11 cellular contexts compared by ENCODE assay signal in the genomic region with DNA sequence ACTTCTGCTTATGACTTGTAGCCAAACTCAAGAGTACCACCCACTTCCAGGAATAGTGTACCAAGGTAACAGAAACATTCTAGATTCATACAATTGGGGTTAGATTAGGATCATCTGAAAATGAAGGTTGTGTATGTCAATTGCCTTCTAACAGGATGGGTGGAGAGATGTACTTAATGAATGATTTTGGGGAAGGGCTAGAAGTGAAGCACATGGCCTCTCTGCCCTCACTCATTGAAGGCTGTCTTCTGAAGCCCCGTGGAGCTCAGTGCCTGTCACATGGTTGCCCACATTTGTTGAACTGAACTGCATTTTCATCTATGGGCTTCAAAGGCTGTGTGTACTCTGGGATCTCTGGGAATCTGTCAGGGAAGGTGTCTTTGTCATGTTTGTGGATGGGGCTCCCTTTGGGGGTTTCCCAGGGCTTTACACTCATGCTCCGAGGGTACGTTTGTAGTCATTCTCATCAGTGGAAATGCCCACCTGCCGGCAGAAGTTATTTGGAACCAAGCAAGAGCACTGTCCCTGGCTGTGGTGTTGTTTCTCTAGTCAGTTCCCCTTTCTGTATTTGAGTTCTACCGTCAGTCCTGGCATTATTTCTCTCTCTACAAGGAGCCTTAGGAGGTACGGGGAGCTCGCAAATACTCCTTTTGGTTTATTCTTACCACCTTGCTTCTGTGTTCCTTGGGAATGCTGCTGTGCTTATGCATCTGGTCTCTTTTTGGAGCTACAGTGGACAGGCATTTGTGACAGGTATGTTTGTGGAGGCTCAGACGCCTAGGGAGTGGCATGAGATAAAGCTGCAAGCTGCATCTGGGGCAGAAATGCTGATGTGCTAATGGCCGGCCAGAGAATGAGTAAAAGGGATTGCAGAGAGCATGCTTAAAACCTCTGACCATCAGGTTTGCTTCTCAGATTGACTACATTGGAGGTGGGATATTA. TPM values are rescaled to one million over a fixed set of nuclear protein-coding genes. Genes with fewer than 3 reads are reported as not detected.
DNase-seq lines count a peak whose midpoint lies in the region; ATAC-seq, FAIRE-seq and TF ChIP-seq lines count a peak whose summit lies in the region.
"Had no signal": no experiment of that assay in that cellular context is flagged by ENCODE, and none has a peak within 500 bp of the region (broad histone marks: within the 10 kb centered on the region; RNA-seq: fewer than 3 reads in every experiment).

No MANE protein-coding gene starts in this region.

- no peak overlapping the region for H3K18ac ChIP-seq in H9 (ENCODE audit: insufficient read length, low read depth, low read length)

- H4K20me1 ChIP-seq in GM12878 (ENCODE audit: control insufficient read depth, insufficient read depth), result no peaks in the 10 kb centered on the region
- H4K20me1 ChIP-seq in H9 (ENCODE audit: control insufficient read depth, insufficient read depth, insufficient read length), result no peaks in the 10 kb centered on the region

- H3K9ac ChIP-seq in GM12878 (ENCODE audit: control insufficient read depth, insufficient read depth, low read length) (peak overlapping the region; percentile 90), H9 (ENCODE audit: extremely low read depth, insufficient read length, low read length) (no peak overlapping the region)

- H2BK12ac ChIP-seq in H9 (ENCODE audit: insufficient read length, low read depth, low read length), result no peak overlapping the region

- H4K91ac ChIP-seq in H9 (ENCODE audit: insufficient read length, low read depth, low read length), result no peak overlapping the region

- H3K4ac ChIP-seq in H9 (ENCODE audit: low read depth, low read length), result no peak overlapping the region

- H3K4me1 Mint-ChIP-seq in IgD-negative memory B cell (peaks cover 70 to 72% (median 72%) of the 10 kb centered on the region in 3 donors), H9 (peaks cover 3 to 5% of the 10 kb centered on the region in 2 experiments; a peak in 3 of 4 replicates)
- H3K4me1 Mint-ChIP-seq in CD4-positive, alpha-beta T cell (ENCODE audit: low read depth), result no peaks in the 10 kb centered on the region

- ATAC-seq in GM19438 (IDR thresholded peaks at IDR 0.05; ENCODE audit: low read depth, unreplicated experiment), result peak; percentile 28
- ATAC-seq in GM12878, result peak; percentile 41
- ATAC-seq in CD4-positive, alpha-beta T cell (ENCODE audit: poor library complexity), result no peak

- H3K4me3 Mint-ChIP-seq in IgD-negative memory B cell, result peak overlapping the region; percentile 97 to 98 (median 97)
- H3K4me3 Mint-ChIP-seq in H9, result no peak overlapping the region
- no peak overlapping the region for H3K4me3 Mint-ChIP-seq in CD4-positive, alpha-beta T cell

- H3K36me3 ChIP-seq in GM12878 (ENCODE audit: control insufficient read depth in 2 of 2, insufficient read depth in 2 of 2, low read length in 1 of 2), result no peaks in the 10 kb centered on the region

- no peak overlapping the region for H2BK15ac ChIP-seq in H9 (ENCODE audit: low read depth, low read length)

- no peak overlapping the region for H2BK5ac ChIP-seq in H9 (ENCODE audit: insufficient read length, low read length)

- TF ChIP-seq CTCF in GM12875 (IDR thresholded peaks at IDR 0.05; ENCODE audit: borderline replicate concordance, insufficient read depth, low read depth, low read length) (no peak), GM12878 (IDR thresholded peaks at IDR 0.05 in 2 of 3, conservative IDR thresholded peaks at IDR 0.05 in 1 of 3; ENCODE audit: control insufficient read depth in 2 of 3, extremely low read depth in 1 of 3, insufficient read depth in 1 of 3, low read depth in 3 of 3, low read length in 3 of 3) (0 out of 6 replicates have a peak, but pooled peaks of 1 of the 3 experiments have one; percentile 2), H9 (conservative IDR thresholded peaks at IDR 0.05) (no peak)
- no peak for TF ChIP-seq CTCF in CD4-positive, alpha-beta T cell (IDR thresholded peaks at IDR 0.05)

- DNase-seq in GM12878 (ENCODE audit: low read depth, low spot score) (no peak), H9 (no peak), islet precursor cell (no peak)
- no peak for DNase-seq in CD4-positive, alpha-beta T cell
- no peak for DNase-seq in activated effector memory CD4-positive, alpha-beta T cell treated with Interleukin-2 at 50 U/mL for 16 hours
- DNase-seq: NCI-H2081 treated with DMSO at 0.1 percent for 48 hours had no signal

- BruUV-seq in GM12878 (replicated peaks; lab: Mats Ljungman, UMichigan), result TSS peak; percentile 71

- H4K5ac ChIP-seq in H9 (ENCODE audit: insufficient read length, low read depth, low read length), result no peak overlapping the region

- in situ Hi-C loops in GM12878 (cut with MboI), result loop anchor here (5.0 kb wide), 2 partner anchors 75 to 240 kb away; partner anchors contain the start of genes EAF2 and IQCB1

- peaks cover 6% of the 10 kb centered on the region for H3K36me3 Mint-ChIP-seq in IgD-negative memory B cell
- no peaks in the 10 kb centered on the region; a peak in 1 of 7 replicates for H3K36me3 Mint-ChIP-seq in H9 (ENCODE audit: insufficient read depth in 1 of 3, low read depth in 3 of 3)
- no peaks in the 10 kb centered on the region for H3K36me3 Mint-ChIP-seq in CD4-positive, alpha-beta T cell (ENCODE audit: low read depth)

- H3K56ac ChIP-seq in H9 (ENCODE audit: insufficient read length, low read depth, low read length), result no peak overlapping the region

- H2BK120ac ChIP-seq in H9 (ENCODE audit: low read depth, low read length, poor library complexity, severe bottlenecking), result no peak overlapping the region

- H3K79me2 ChIP-seq in GM12878 (ENCODE audit: control insufficient read depth, insufficient read depth, low read length), result peaks cover 96% of the 10 kb centered on the region
- no peaks in the 10 kb centered on the region for H3K79me2 ChIP-seq in H9 (ENCODE audit: insufficient read depth, low read length)

- H3K27me3 Mint-ChIP-seq in IgD-negative memory B cell (peaks cover 2% of the 10 kb centered on the region), H9 (ENCODE audit: low read depth) (peaks cover 3% of the 10 kb centered on the region; the same call in 1 of the 2 replicates)
- H3K27me3 Mint-ChIP-seq in CD4-positive, alpha-beta T cell, result peaks cover 17% of the 10 kb centered on the region

- H2AFZ ChIP-seq in GM12878 (ENCODE audit: control insufficient read depth, low read depth, low read length) (no peak overlapping the region; the same call in 1 of the 2 replicates), H9 (ENCODE audit: low read length) (no peak overlapping the region)

- no peak overlapping the region for H3T11ph ChIP-seq in H9 (ENCODE audit: low read length)

- H3K9me3 ChIP-seq in GM12878 (replicated peaks; ENCODE audit: control insufficient read depth, insufficient read depth, low read length) (no peaks in the 10 kb centered on the region), H9 (ENCODE audit: control insufficient read depth, low read depth, low read length) (no peaks in the 10 kb centered on the region)
- no peaks in the 10 kb centered on the region for H3K9me3 ChIP-seq in CD4-positive, alpha-beta T cell (ENCODE audit: control insufficient read depth, low read length)

- intact Hi-C loops in GM12878 (cut with micrococcal nuclease; ENCODE audit: unreplicated experiment), result loop anchor here (2.0 to 10.0 kb wide), 4 partner anchors 23 to 530 kb away; partner anchors contain the start of genes EAF2, IQCB1 and POLQ
- intact Hi-C loops in CD4-positive, alpha-beta T cell (cut with DNase I, micrococcal nuclease), result no loop called here

- POLR2A ChIA-PET in GM12878 (lab: Charles Lee), result interaction anchor here (0.8 to 12.7 kb wide), 18 partner anchors 9 to 181 kb away, joined by 3 to 165 read pairs (median 4); partner anchors contain the start of genes CD86 and ILDR1
- POLR2A ChIA-PET in CD4-positive, alpha-beta T cell (lab: Charles Lee), result no interaction called here

- WGBS in GM12878 (ENCODE audit: insufficient coverage, insufficient replicate concordance, low lambda C conversion rate, missing lambda C conversion rate), result 0% methylated on average over 9 of the region's 9 CpGs
- no CpG with 5 or more reads among the region's 9 CpGs for WGBS in H9 (ENCODE audit: extremely low coverage, insufficient read length, low lambda C conversion rate)

- FAIRE-seq in GM12878 (lab: Jason Lieb, UNC), result no peak

- H3K27ac ChIP-seq in GM12878 (ENCODE audit: control insufficient read depth, insufficient read depth) (peak overlapping the region; percentile 97), H9 (ENCODE audit: insufficient read length, low read depth, low read length) (no peak overlapping the region)
- no peak overlapping the region for H3K27ac ChIP-seq in CD4-positive, alpha-beta T cell (ENCODE audit: low read depth, low read length)

- H2BK20ac ChIP-seq in H9 (ENCODE audit: low read depth, low read length, poor library complexity, severe bottlenecking), result no peak overlapping the region

- no peaks in the 10 kb centered on the region for H3K23me2 ChIP-seq in H9 (ENCODE audit: insufficient read length, low read depth, low read length, poor library complexity, severe bottlenecking)

- peak overlapping the region; percentile 37 to 97 (median 76) for H3K27ac Mint-ChIP-seq in IgD-negative memory B cell
- no peak overlapping the region; a peak in 2 of 7 replicates for H3K27ac Mint-ChIP-seq in H9
- H3K27ac Mint-ChIP-seq in CD4-positive, alpha-beta T cell, result no peak overlapping the region

- SMC1A ChIA-PET in GM12878 (lab: Charles Lee; ENCODE audit: uncharacterized antibody, unreplicated experiment), result interaction anchor here (0.6 to 33.7 kb wide), 16 partner anchors 17 to 269 kb away, joined by 3 to 882 read pairs (median 4); partner anchors contain the start of genes CD86, EAF2, ILDR1 and IQCB1

- H2AK5ac ChIP-seq in H9 (ENCODE audit: insufficient read length, low read length), result no peak overlapping the region

- TF ChIP-seq EP300 in GM12878 (IDR thresholded peaks at IDR 0.05; ENCODE audit: borderline replicate concordance in 1 of 2, control insufficient read depth in 1 of 2, low read depth in 2 of 2, low read length in 2 of 2), result 0 out of 4 replicates have a peak, but pooled peaks of 1 of the 2 experiments have one; percentile 19

- RAD21 ChIA-PET in GM12878 (lab: Charles Lee; ENCODE audit: unreplicated experiment), result interaction anchor here (0.6 to 16.0 kb wide), 20 partner anchors 8 to 531 kb away, joined by 3 to 426 read pairs (median 6); partner anchors contain the start of genes CD86 and ILDR1

- 0 out of 2 replicates have a peak, but pooled peaks have one; percentile 1 for TF ChIP-seq RAD21 in GM12878 (IDR thresholded peaks at IDR 0.05; ENCODE audit: insufficient read depth, low read depth, low read length)

- no peak overlapping the region for H3K23ac ChIP-seq in H9 (ENCODE audit: insufficient read length, low read depth, low read length)

- H3K9me3 Mint-ChIP-seq in IgD-negative memory B cell (no peaks in the 10 kb centered on the region), H9 (peaks cover 0 to 3% of the 10 kb centered on the region in 2 experiments; a peak in 1 of 5 replicates)
- peaks cover 2% of the 10 kb centered on the region for H3K9me3 Mint-ChIP-seq in CD4-positive, alpha-beta T cell

- no peak overlapping the region for H4K8ac ChIP-seq in H9 (replicated peaks; ENCODE audit: insufficient read length, low read depth, low read length)

- H3K4me2 ChIP-seq in GM12878 (ENCODE audit: control insufficient read depth, insufficient read depth) (peak overlapping the region; percentile 88), H9 (ENCODE audit: insufficient read depth, insufficient read length, low read length) (no peak overlapping the region)

- H3K27me3 ChIP-seq in GM12878 (replicated peaks in 1 of 2; ENCODE audit: control insufficient read depth in 2 of 2, insufficient read depth in 2 of 2, low read length in 1 of 2) (no peaks in the 10 kb centered on the region), H9 (ENCODE audit: insufficient read depth, low read length) (no peaks in the 10 kb centered on the region)
- no peaks in the 10 kb centered on the region for H3K27me3 ChIP-seq in CD4-positive, alpha-beta T cell (ENCODE audit: control insufficient read depth, insufficient read depth, low read length)

- CTCF ChIA-PET in GM12878 (lab: Yijun Ruan, JAX), result interaction anchor here (0.9 to 9.7 kb wide), 14 partner anchors 13 to 259 kb away, joined by 3 to 114 read pairs (median 8); partner anchors contain the start of gene CD86
- CTCF ChIA-PET in CD4-positive, alpha-beta T cell (lab: Charles Lee), result no interaction called here

- no peak overlapping the region for H3K14ac ChIP-seq in H9 (ENCODE audit: insufficient read depth, low read length)

- H3K4me3 ChIP-seq in GM12875 (ENCODE audit: low read depth, low read length), result peak overlapping the region; percentile 55
- peak overlapping the region; percentile 86 for H3K4me3 ChIP-seq in GM12878

- no peaks in the 10 kb centered on the region for H3K79me1 ChIP-seq in H9 (ENCODE audit: insufficient read depth, low read depth, low read length, poor library complexity, severe bottlenecking)

- peaks cover 54% of the 10 kb centered on the region for H3K4me1 ChIP-seq in GM12878 (ENCODE audit: control insufficient read depth, insufficient read depth, low read length)
- no peaks in the 10 kb centered on the region for H3K4me1 ChIP-seq in H9 (ENCODE audit: insufficient read depth, low read length)

- TF ChIP-seq POLR2A in GM12878 (IDR thresholded peaks at IDR 0.05; ENCODE audit: low read depth, low read length), result peak; percentile 33

RNA-seq across cellular contexts. Expression of gene CD86, which starts 22.4 kb away (rescaled TPM):
- polyA plus RNA-seq in IgD-negative memory B cell (85.1 TPM), GM12878 (2011; rRNA removed) (100 and 126 TPM in 2 replicates), GM12878 (2014; fragmentation: Illumina TruSeq; extraction: Trizol) (75.1 and 112 TPM in 2 replicates), GM12878 (2014; fragmentation: Nextera tagmentation; extraction: Ambion mirVana) (10 to 100 TPM; 68.0 to 79.5 TPM), GM12878 (2014; rRNA removed) (40.6 and 50.0 TPM in 2 replicates), GM12878 (2016; fragmentation: Nextera tagmentation; extraction: Ambion mirVana) (10 to 100 TPM; 48.5 to 53.5 TPM)
- 126 and 130 TPM in 2 replicates for total RNA-seq in GM12878 (2013; cell fraction: nucleolus; rRNA removed)
- total RNA-seq in GM12878 (2014; rRNA removed) (40.9 and 50.5 TPM in 2 replicates), GM12878 (2014; rRNA removed; fragmentation: Illumina TruSeq; extraction: Trizol) (57.6 and 58.8 TPM in 2 replicates), GM12878 (2021) (41.9 and 49.8 TPM in 2 replicates), H9 (2021) (not detected in 2 replicates)
- 18.9 TPM for polyA plus RNA-seq in GM12878 (2011; ENCODE audit: low read depth)
- 49.2 and 59.8 TPM in 2 replicates for polyA plus RNA-seq in GM12878 (2011; cell fraction: cytosol; rRNA removed)
- 32.9 and 37.0 TPM in 2 replicates for polyA plus RNA-seq in GM12878 (2011; cell fraction: nucleus; rRNA removed)
- 18.5 and 26.0 TPM in 2 replicates for polyA plus RNA-seq in GM12878 (2012)
- polyA minus RNA-seq in GM12878 (2011; rRNA and poly(A)+ RNA removed), result 63.2 and 76.4 TPM in 2 replicates
- 14.0 and 20.2 TPM in 2 replicates for polyA minus RNA-seq in GM12878 (2011; cell fraction: cytosol; rRNA and poly(A)+ RNA removed)
- 45.3 and 52.9 TPM in 2 replicates for polyA minus RNA-seq in GM12878 (2011; cell fraction: nucleus; rRNA and poly(A)+ RNA removed)
- total RNA-seq in CD4-positive, alpha-beta T cell, result 1 to 10 TPM in 1 of 2 experiments, under 1 TPM in 1; 0.69 to 1.4 TPM
- total RNA-seq: chondrocyte, pulmonary artery endothelial cell had no signal

RNA-seq across cellular contexts. Expression of gene ILDR1, which starts 55.5 kb away (rescaled TPM):
- polyA plus RNA-seq in IgD-negative memory B cell (4.0 TPM), GM12878 (2011; rRNA removed) (12.0 and 12.4 TPM in 2 replicates), GM12878 (2014; fragmentation: Illumina TruSeq; extraction: Trizol) (5.6 and 6.2 TPM in 2 replicates), GM12878 (2014; fragmentation: Nextera tagmentation; extraction: Ambion mirVana) (1 to 10 TPM; 1.3 to 1.8 TPM), GM12878 (2014; rRNA removed) (7.9 and 8.2 TPM in 2 replicates), GM12878 (2016; fragmentation: Nextera tagmentation; extraction: Ambion mirVana) (1 to 10 TPM; 6.6 to 7.5 TPM)
- 20.8 and 24.7 TPM in 2 replicates for total RNA-seq in GM12878 (2013; cell fraction: nucleolus; rRNA removed)
- total RNA-seq in GM12878 (2014; rRNA removed) (8.4 and 9.7 TPM in 2 replicates), GM12878 (2014; rRNA removed; fragmentation: Illumina TruSeq; extraction: Trizol) (5.1 and 5.3 TPM in 2 replicates), GM12878 (2021) (7.4 and 7.8 TPM in 2 replicates), H9 (2021) (0.68 and 1.1 TPM in 2 replicates)
- polyA plus RNA-seq in GM12878 (2011; ENCODE audit: low read depth), result 2.3 TPM
- polyA plus RNA-seq in GM12878 (2011; cell fraction: cytosol; rRNA removed), result 15.0 and 17.7 TPM in 2 replicates
- polyA plus RNA-seq in GM12878 (2011; cell fraction: nucleus; rRNA removed), result 12.5 and 16.8 TPM in 2 replicates
- 4.5 and 7.5 TPM in 2 replicates for polyA plus RNA-seq in GM12878 (2012)
- 45.2 and 60.4 TPM in 2 replicates for polyA minus RNA-seq in GM12878 (2011; rRNA and poly(A)+ RNA removed)
- polyA minus RNA-seq in GM12878 (2011; cell fraction: cytosol; rRNA and poly(A)+ RNA removed), result 9.6 and 15.1 TPM in 2 replicates
- polyA minus RNA-seq in GM12878 (2011; cell fraction: nucleus; rRNA and poly(A)+ RNA removed), result 20.7 and 37.2 TPM in 2 replicates
- total RNA-seq in CD4-positive, alpha-beta T cell, result not detected
- total RNA-seq: chondrocyte, pulmonary artery endothelial cell had no signal

Comparison
In these comparisons a context has a peak if more than half of its experiments do, and no peak if none do; other contexts are left out.
1. H3K27ac Mint-ChIP-seq: peak in IgD-negative memory B cell (3 of 3); none in H9 (0 of 3) and CD4-positive, alpha-beta T cell (single experiment).
2. H3K4me3 Mint-ChIP-seq: peak in IgD-negative memory B cell (4 of 4); none in H9 (0 of 2) and CD4-positive, alpha-beta T cell (single experiment).
3. RNA of gene CD86, which starts 22.4 kb away (total RNA-seq): 40.9 to 130 TPM in GM12878; 0.69 to 1.4 TPM in CD4-positive, alpha-beta T cell and not detected in H9; every median in the first group is over 10 times any median in the second.